In genomic region chr7:107879400-107880035, GRCh38 we compare ENCODE assay signal across 8 cellular contexts. TPM values are rescaled to one million over a fixed set of nuclear protein-coding genes. Genes with fewer than 3 reads are reported as not detected.
A peak's percentile ranks its signal among the peaks of the same experiment; 100 is the strongest.
DNase-seq lines count a peak whose midpoint lies in the region; ATAC-seq and TF ChIP-seq lines count a peak whose summit lies in the region.

No MANE protein-coding gene starts in this region.

- peaks cover 5% of the 10 kb centered on the region for H3K27me3 Mint-ChIP-seq in activated CD4-positive, alpha-beta T cell treated with anti-CD3 and anti-CD28 coated beads for 36 hours

- peaks cover 28% of the 10 kb centered on the region for H3K4me1 Mint-ChIP-seq in activated CD4-positive, alpha-beta T cell treated with anti-CD3 and anti-CD28 coated beads for 36 hours

- H3K4me1 ChIP-seq in RWPE2 (ENCODE audit: insufficient read depth, poor library complexity, severe bottlenecking) (no peaks in the 10 kb centered on the region), thoracic aorta (ENCODE audit: control insufficient read depth in 1 of 2, low read depth in 2 of 2) (no peaks in the 10 kb centered on the region)

- CTCF ChIA-PET in activated CD4-positive, alpha-beta T cell treated with anti-CD3 and anti-CD28 coated beads for 36 hours (lab: Charles Lee), result interaction anchor here (0.6 to 7.4 kb wide), 21 partner anchors 10 to 711 kb away, joined by 3 to 120 read pairs (median 3); partner anchors contain the start of genes CBLL1, DLD and HBP1

- H3K27me3 ChIP-seq in RWPE2 (ENCODE audit: insufficient read depth, poor library complexity, severe bottlenecking) (no peaks in the 10 kb centered on the region), thoracic aorta (replicated peaks; ENCODE audit: insufficient read depth) (no peaks in the 10 kb centered on the region)

- H3K9me3 ChIP-seq in RWPE2 (ENCODE audit: severe bottlenecking) (no peaks in the 10 kb centered on the region), thoracic aorta (no peaks in the 10 kb centered on the region)

- POLR2A ChIA-PET in activated CD4-positive, alpha-beta T cell treated with anti-CD3 and anti-CD28 coated beads for 36 hours (lab: Charles Lee), result interaction anchor here (1.6 kb wide), 1 partner anchor 136 kb away, joined by 9 read pairs; the partner anchor contains the start of gene CBLL1

- H3K36me3 Mint-ChIP-seq in activated CD4-positive, alpha-beta T cell treated with anti-CD3 and anti-CD28 coated beads for 36 hours (ENCODE audit: low read depth), result no peaks in the 10 kb centered on the region

- H3K27ac ChIP-seq in RWPE2 (ENCODE audit: poor library complexity, severe bottlenecking) (no peak overlapping the region), thoracic aorta (no peak overlapping the region)

- no peak overlapping the region for H3K27ac Mint-ChIP-seq in activated CD4-positive, alpha-beta T cell treated with anti-CD3 and anti-CD28 coated beads for 36 hours

- intact Hi-C loops in activated CD4-positive, alpha-beta T cell treated with anti-CD3 and anti-CD28 coated beads for 36 hours (cut with DNase I, micrococcal nuclease), result loop anchor here (1.0 to 5.0 kb wide), 6 partner anchors 136 to 732 kb away; partner anchors contain the start of genes COG5 (in 1 of the 2), DUS4L (in 1 of the 2) and SLC26A4 (in 1 of the 2)
- intact Hi-C loops in left colon (cut with DNase I, micrococcal nuclease), result no loop called here

- no peaks in the 10 kb centered on the region for H3K9me3 Mint-ChIP-seq in activated CD4-positive, alpha-beta T cell treated with anti-CD3 and anti-CD28 coated beads for 36 hours (ENCODE audit: low read depth)

- TF ChIP-seq CTCF in RWPE2 (IDR thresholded peaks at IDR 0.05; ENCODE audit: poor library complexity, severe bottlenecking) (peak; percentile 90), thoracic aorta (IDR thresholded peaks at IDR 0.05) (peak; percentile 54)

- no peak overlapping the region for H3K4me3 ChIP-seq in RWPE2 (ENCODE audit: severe bottlenecking)
- H3K4me3 ChIP-seq in thoracic aorta, result no peak overlapping the region

- no peaks in the 10 kb centered on the region for H3K36me3 ChIP-seq in RWPE2 (ENCODE audit: low read depth)
- H3K36me3 ChIP-seq in thoracic aorta, result no peaks in the 10 kb centered on the region

- H3K4me3 Mint-ChIP-seq in activated CD4-positive, alpha-beta T cell treated with anti-CD3 and anti-CD28 coated beads for 36 hours, result no peak overlapping the region

- ATAC-seq in activated CD4-positive, alpha-beta T cell treated with anti-CD3 and anti-CD28 coated beads for 36 hours, result peak; percentile 71
- ATAC-seq in GM21825 (IDR thresholded peaks at IDR 0.05; ENCODE audit: unreplicated experiment) (peak; percentile 81), RWPE2 (ENCODE audit: low read depth) (peak; percentile 82), left colon (peak; percentile 79), thoracic aorta (ENCODE audit: insufficient number of reproducible peaks, low FRiP score, low read depth) (no peak)

- peak; percentile 51 for DNase-seq in activated CD4-positive, alpha-beta T cell treated with anti-CD3 and anti-CD28 coated beads for 36 hours
- DNase-seq in activated CD4-positive, alpha-beta T cell treated with anti-CD3 and anti-CD28 coated beads for 1 hour, result no peak
- peak; percentile 80 for DNase-seq in LoVo (ENCODE audit: low spot score)
- DNase-seq in RWPE2 (ENCODE audit: low spot score), result no peak
- DNase-seq in central memory CD4-positive, alpha-beta T cell, result peak; percentile 50
- peak in 1 of 2 donors; percentile 45 for DNase-seq in left colon
- no peak for DNase-seq in thoracic aorta (ENCODE audit: low spot score)

RNA-seq across cellular contexts. Expression of gene DLD, which starts 11.5 kb away (rescaled TPM):
- total RNA-seq in activated CD4-positive, alpha-beta T cell treated with anti-CD3 and anti-CD28 coated beads for 36 hours, result 100 to 1,000 TPM in 1 of 2 experiments, 10 to 100 TPM in 1; 71.4 to 101 TPM
- 100 to 1,000 TPM; 129 to 139 TPM for total RNA-seq in left colon
- total RNA-seq in thoracic aorta, result 10 to 100 TPM; 60.4 to 80.8 TPM

Comparison
In these comparisons a context has a peak if more than half of its experiments do, and no peak if none do; other contexts are left out.
1. DNase-seq: peak in activated CD4-positive, alpha-beta T cell treated with anti-CD3 and anti-CD28 coated beads for 36 hours (single experiment), LoVo (single experiment) and central memory CD4-positive, alpha-beta T cell (single experiment); none in activated CD4-positive, alpha-beta T cell treated with anti-CD3 and anti-CD28 coated beads for 1 hour (single experiment), RWPE2 (single experiment) and thoracic aorta (single experiment).
2. intact Hi-C loops: an anchor here in activated CD4-positive, alpha-beta T cell treated with anti-CD3 and anti-CD28 coated beads for 36 hours (1.0 to 5.0 kb wide); none called in left colon.